In genomic region chr19:50724522-50725217, GRCh38 we compare ENCODE assay signal across 8 cellular contexts. TPM values are rescaled to one million over a fixed set of nuclear protein-coding genes. Genes with fewer than 3 reads are reported as not detected.
A peak's percentile ranks its signal among the peaks of the same experiment; 100 is the strongest.
DNase-seq lines count a peak whose midpoint lies in the region; ATAC-seq and TF ChIP-seq lines count a peak whose summit lies in the region.

No MANE protein-coding gene starts in this region.

- H3K27ac Mint-ChIP-seq in endothelial cell (ENCODE audit: unreplicated experiment), result no peak overlapping the region
- peak overlapping the region; percentile 91 for H3K27ac Mint-ChIP-seq in mesothelial cell of epicardium

- H3K4me1 Mint-ChIP-seq in endothelial cell (ENCODE audit: unreplicated experiment), result no peaks in the 10 kb centered on the region
- peaks cover 38% of the 10 kb centered on the region for H3K4me1 Mint-ChIP-seq in mesothelial cell of epicardium

- H3K36me3 Mint-ChIP-seq in endothelial cell (ENCODE audit: low read depth, unreplicated experiment), result peaks cover 18% of the 10 kb centered on the region
- H3K36me3 Mint-ChIP-seq in mesothelial cell of epicardium, result no peaks in the 10 kb centered on the region

- H3K9me3 Mint-ChIP-seq in endothelial cell (ENCODE audit: unreplicated experiment) (peaks cover 24% of the 10 kb centered on the region), mesothelial cell of epicardium (no peaks in the 10 kb centered on the region)

- H3K4me3 Mint-ChIP-seq in endothelial cell (ENCODE audit: unreplicated experiment) (peak overlapping the region; percentile 87), mesothelial cell of epicardium (peak overlapping the region; percentile 93)

- peak; percentile 87 for ATAC-seq in GM19035 (IDR thresholded peaks at IDR 0.05; ENCODE audit: unreplicated experiment)
- peak; percentile 59 for ATAC-seq in HG03469 (IDR thresholded peaks at IDR 0.05; ENCODE audit: unreplicated experiment)

- TF ChIP-seq CTCF in endothelial cell (IDR thresholded peaks at IDR 0.05; ENCODE audit: unreplicated experiment) (no peak), mesothelial cell of epicardium (IDR thresholded peaks at IDR 0.05; ENCODE audit: unreplicated experiment) (peak; percentile 86)

- DNase-seq in AG08396 (ENCODE audit: low spot score) (peak; percentile 100), NK-92 (lab: John Stamatoyannopoulos, UW; ENCODE audit: unreplicated experiment) (peak; percentile 90), endothelial cell (ENCODE audit: low spot score) (peak; percentile 71), mesothelial cell of epicardium (ENCODE audit: low spot score in 2 of 2, unreplicated experiment in 2 of 2) (peak; percentile 99 to 100)
- DNase-seq in activated CD8-positive, alpha-beta memory T cell treated with anti-CD3 and anti-CD28 coated beads, Interleukin-2, amount 50 U/mL, for 4 hours, result peak; percentile 96
- peak; percentile 73 for DNase-seq in stimulated activated CD8-positive, alpha-beta memory T cell treated with anti-CD3 and anti-CD28 coated beads, Interleukin-15, amount 100 ng/mL, for 24 hours (ENCODE audit: low read depth)

- H3K27me3 Mint-ChIP-seq in endothelial cell (ENCODE audit: unreplicated experiment), result peaks cover 19% of the 10 kb centered on the region
- H3K27me3 Mint-ChIP-seq in mesothelial cell of epicardium (ENCODE audit: low read depth), result peaks cover 50% of the 10 kb centered on the region

RNA-seq across cellular contexts. Expression of gene CLEC11A, which starts 1.5 kb away (rescaled TPM):
- 37.3 TPM for total RNA-seq in endothelial cell (ENCODE audit: unreplicated experiment)
- 33.0 to 34.4 TPM (median 33.6 TPM) in 3 replicates for total RNA-seq in mesothelial cell of epicardium

RNA-seq across cellular contexts. Expression of gene SHANK1, which starts 5.1 kb away (rescaled TPM):
- total RNA-seq in endothelial cell (ENCODE audit: unreplicated experiment) (6.5 TPM), mesothelial cell of epicardium (11.9 to 14.0 TPM (median 13.5 TPM) in 3 replicates)

RNA-seq across cellular contexts. Expression of gene GPR32, which starts 45.6 kb away (rescaled TPM):
- total RNA-seq in endothelial cell (ENCODE audit: unreplicated experiment) (not detected), mesothelial cell of epicardium (not detected in 3 replicates)

Comparison
In these comparisons a context has a peak if more than half of its experiments do, and no peak if none do; other contexts are left out.
1. Peak in every context shown above with its lines: DNase-seq and ATAC-seq.